Comparison of ENCODE assay signal across 12 cellular contexts in genomic region chr3:72145506-72146380, GRCh38.
A peak's percentile ranks its signal among the peaks of the same experiment; 100 is the strongest.
DNase-seq lines count a peak whose midpoint lies in the region; TF ChIP-seq lines count a peak whose summit lies in the region.
"Had no signal": no experiment of that assay in that cellular context is flagged by ENCODE, and none has a peak within 500 bp of the region (broad histone marks: within the 10 kb centered on the region; RNA-seq: fewer than 3 reads in every experiment).

No MANE protein-coding gene starts in this region.

- H3K4me3 Mint-ChIP-seq in nephron, result no peak overlapping the region
- H3K4me3 Mint-ChIP-seq: naive thymus-derived CD8-positive, alpha-beta T cell had no signal

- H3K27ac Mint-ChIP-seq in nephron, result peak overlapping the region; percentile 19 to 41 (median 30)
- H3K27ac Mint-ChIP-seq: naive thymus-derived CD8-positive, alpha-beta T cell had no signal

- peaks cover 41% of the 10 kb centered on the region for H3K4me1 Mint-ChIP-seq in nephron

- H3K27ac ChIP-seq in coronary artery, result no peak overlapping the region
- H3K27ac ChIP-seq: 22Rv1 had no signal

- peaks cover 8% of the 10 kb centered on the region for H3K27me3 Mint-ChIP-seq in nephron (ENCODE audit: low read depth)

- DNase-seq in DMS 273 (lab: John Stamatoyannopoulos, UW; ENCODE audit: unreplicated experiment), result peak; percentile 52
- DNase-seq in DMS 273 treated with DMSO at 0.1 percent for 48 hours (lab: John Stamatoyannopoulos, UW), result no peak
- peak; percentile 51 for DNase-seq in LHCN-M2 (ENCODE audit: low read depth)
- peak; percentile 70 for DNase-seq in dedifferentiated amniotic fluid mesenchymal stem cell (ENCODE audit: extremely low spot score)
- no peak for DNase-seq in coronary artery (ENCODE audit: low spot score)
- DNase-seq in activated CD8-positive, alpha-beta memory T cell treated with anti-CD3 and anti-CD28 coated beads for 24 hours, result no peak
- DNase-seq in GM19240 (ENCODE audit: insufficient read length, low spot score), result no peak
- DNase-seq: NCI-H2171 treated with DMSO at 0.1 percent for 48 hours; stimulated activated CD4-positive, alpha-beta T cell treated with anti-CD3 and anti-CD28 coated beads, Interleukin-4, amount 100 ng/mL, for 1 hour had no signal

- H3K36me3 Mint-ChIP-seq in nephron (ENCODE audit: low read depth), result no peaks in the 10 kb centered on the region

- TF ChIP-seq CTCF in nephron (IDR thresholded peaks at IDR 0.05; ENCODE audit: unreplicated experiment in 3 of 3), result no peak
- TF ChIP-seq CTCF in coronary artery (IDR thresholded peaks at IDR 0.05), result no peak

- no peak overlapping the region for H3K4me3 ChIP-seq in coronary artery

- peaks cover 2% of the 10 kb centered on the region for H3K9me3 Mint-ChIP-seq in nephron

Comparison
In these comparisons a context has a peak if more than half of its experiments do, and no peak if none do; other contexts are left out.
1. DNase-seq: peak in DMS 273 (single experiment), LHCN-M2 (single experiment) and dedifferentiated amniotic fluid mesenchymal stem cell (single experiment); none in DMS 273 treated with DMSO at 0.1 percent for 48 hours (single experiment), coronary artery (single experiment), activated CD8-positive, alpha-beta memory T cell treated with anti-CD3 and anti-CD28 coated beads for 24 hours (single experiment) and GM19240 (single experiment).